8 cellular contexts compared by ENCODE assay signal in the genomic region with DNA sequence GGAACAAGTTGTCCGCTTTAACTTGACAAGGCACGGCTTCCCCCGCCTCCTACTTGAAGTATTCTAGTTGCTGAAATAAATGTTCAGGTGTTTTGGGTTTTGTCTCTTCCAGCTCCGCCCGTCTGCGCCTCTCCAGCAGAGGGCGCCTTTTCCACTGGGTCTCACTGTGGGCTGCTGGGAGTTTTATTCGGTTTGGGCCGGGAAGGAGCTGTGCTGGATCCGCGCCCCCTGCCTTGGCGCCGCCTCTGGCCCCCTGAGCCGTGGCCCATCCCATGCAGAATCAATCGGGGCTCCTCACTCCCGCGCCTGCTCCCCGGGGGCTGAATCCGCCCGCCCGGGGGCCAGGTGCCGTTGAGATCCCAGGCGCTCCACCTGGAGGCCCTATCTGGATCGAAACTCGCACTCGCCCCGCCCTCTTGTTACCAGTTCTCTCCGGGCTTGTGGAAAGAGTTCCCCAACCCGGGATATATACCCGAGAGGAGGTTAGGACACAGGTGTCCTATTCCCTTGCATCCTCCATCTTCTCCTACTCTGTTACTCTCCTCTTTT. TPM values are rescaled to one million over a fixed set of nuclear protein-coding genes. Genes with fewer than 3 reads are reported as not detected.
DNase-seq lines count a peak whose midpoint lies in the region; ATAC-seq and TF ChIP-seq lines count a peak whose summit lies in the region.

No MANE protein-coding gene starts in this region.

- no peaks in the 10 kb centered on the region for H4K20me1 ChIP-seq in GM23338 (replicated peaks; ENCODE audit: insufficient read depth)

- H3K4me2 ChIP-seq in GM23338: peak overlapping the region; percentile 53

- no peaks in the 10 kb centered on the region for H3K36me3 Mint-ChIP-seq in GM23338 (ENCODE audit: low read depth)

- peak overlapping the region; percentile 75 for H3K4me3 Mint-ChIP-seq in GM23338

- no peak overlapping the region for H3K9ac ChIP-seq in colonic mucosa (ENCODE audit: low read depth in 2 of 2, low read length in 2 of 2)

- H3K4me3 ChIP-seq in GM23338: peak overlapping the region; percentile 51
- peak overlapping the region; percentile 38 for H3K4me3 ChIP-seq in colonic mucosa
- H3K4me3 ChIP-seq in lower lobe of right lung: peak overlapping the region; percentile 50

- H3K27ac ChIP-seq in GM23338 (ENCODE audit: low read depth): no peak overlapping the region
- no peak overlapping the region for H3K27ac ChIP-seq in colonic mucosa
- H3K27ac ChIP-seq in lower lobe of right lung: no peak overlapping the region

- H3K27me3 Mint-ChIP-seq in GM23338 (ENCODE audit: insufficient read depth, low read depth, poor library complexity): peaks cover 6% of the 10 kb centered on the region

- ATAC-seq in GM23338: peak; percentile 99
- ATAC-seq in activated CD4-positive, CD25-positive, alpha-beta regulatory T cell treated with anti-CD3 and anti-CD28 coated beads, Interleukin-2, amount 50 U/mL, for 24 hours: peak; percentile 53 to 56
- peak; percentile 92 to 95 for ATAC-seq in lower lobe of right lung

- H3K36me3 ChIP-seq in GM23338 (ENCODE audit: insufficient read depth) (no peaks in the 10 kb centered on the region), colonic mucosa (no peaks in the 10 kb centered on the region), lower lobe of right lung (no peaks in the 10 kb centered on the region)

- no peaks in the 10 kb centered on the region for H3K9me3 ChIP-seq in colonic mucosa
- H3K9me3 ChIP-seq in lower lobe of right lung: no peaks in the 10 kb centered on the region

- H3K79me2 ChIP-seq in GM23338 (replicated peaks; ENCODE audit: insufficient read depth): no peaks in the 10 kb centered on the region

- TF ChIP-seq CTCF in GM23338 (conservative IDR thresholded peaks at IDR 0.05; ENCODE audit: low read depth in 2 of 2): peak; percentile 90 to 96
- TF ChIP-seq CTCF in colonic mucosa (IDR thresholded peaks at IDR 0.05): peak; percentile 73
- peak; percentile 72 for TF ChIP-seq CTCF in lower lobe of right lung (IDR thresholded peaks at IDR 0.05)

- no peaks in the 10 kb centered on the region; the same call in 1 of the 2 replicates for H3K9me2 ChIP-seq in GM23338 (ENCODE audit: insufficient read depth)

- H3K27ac Mint-ChIP-seq in GM23338: peak overlapping the region; percentile 80; the same call in 1 of the 2 replicates

- no peaks in the 10 kb centered on the region for H3F3A ChIP-seq in GM23338 (replicated peaks; ENCODE audit: low read depth)

- intact Hi-C loops in colonic mucosa (cut with DNase I): loop anchor here (5.0 kb wide), 2 partner anchors 79 to 259 kb away; no protein-coding TSS in a partner anchor
- intact Hi-C loops in lower lobe of right lung (cut with DNase I): no loop called here

- no peaks in the 10 kb centered on the region for H3K9me3 Mint-ChIP-seq in GM23338

- H3K27me3 ChIP-seq in GM23338 (ENCODE audit: insufficient read depth) (no peaks in the 10 kb centered on the region), colonic mucosa (no peaks in the 10 kb centered on the region), lower lobe of right lung (ENCODE audit: low read depth) (no peaks in the 10 kb centered on the region)

- H3K4me1 ChIP-seq in GM23338 (ENCODE audit: insufficient read depth) (peaks cover 10% of the 10 kb centered on the region), colonic mucosa (no peaks in the 10 kb centered on the region), lower lobe of right lung (no peaks in the 10 kb centered on the region)

- peak; percentile 63 for DNase-seq in DMS153 treated with DMSO at 0.1 percent for 48 hours (lab: John Stamatoyannopoulos, UW; ENCODE audit: unreplicated experiment)
- DNase-seq in GM23338 (ENCODE audit: low spot score): peak; percentile 95
- peak; percentile 64 for DNase-seq in NAMALWA (ENCODE audit: low spot score)
- peak; percentile 75 for DNase-seq in colonic mucosa
- DNase-seq in lower lobe of right lung: peak; percentile 78
- peak; percentile 39 to 53 for DNase-seq in stimulated activated CD8-positive, alpha-beta memory T cell treated with anti-CD3 and anti-CD28 coated beads, Interleukin-2, amount 100 ng/mL, for 48 hours (ENCODE audit: low read depth in 2 of 2)
- DNase-seq in ureter (ENCODE audit: low spot score): no peak

- peaks cover 22% of the 10 kb centered on the region for H3K4me1 Mint-ChIP-seq in GM23338

- peak overlapping the region; percentile 89 for H2AFZ ChIP-seq in GM23338

TF ChIP-seq in GM23338, 12 proteins besides CTCF, POLR2A, EP300 and RAD21:
- TF ChIP-seq, protein P1, sequence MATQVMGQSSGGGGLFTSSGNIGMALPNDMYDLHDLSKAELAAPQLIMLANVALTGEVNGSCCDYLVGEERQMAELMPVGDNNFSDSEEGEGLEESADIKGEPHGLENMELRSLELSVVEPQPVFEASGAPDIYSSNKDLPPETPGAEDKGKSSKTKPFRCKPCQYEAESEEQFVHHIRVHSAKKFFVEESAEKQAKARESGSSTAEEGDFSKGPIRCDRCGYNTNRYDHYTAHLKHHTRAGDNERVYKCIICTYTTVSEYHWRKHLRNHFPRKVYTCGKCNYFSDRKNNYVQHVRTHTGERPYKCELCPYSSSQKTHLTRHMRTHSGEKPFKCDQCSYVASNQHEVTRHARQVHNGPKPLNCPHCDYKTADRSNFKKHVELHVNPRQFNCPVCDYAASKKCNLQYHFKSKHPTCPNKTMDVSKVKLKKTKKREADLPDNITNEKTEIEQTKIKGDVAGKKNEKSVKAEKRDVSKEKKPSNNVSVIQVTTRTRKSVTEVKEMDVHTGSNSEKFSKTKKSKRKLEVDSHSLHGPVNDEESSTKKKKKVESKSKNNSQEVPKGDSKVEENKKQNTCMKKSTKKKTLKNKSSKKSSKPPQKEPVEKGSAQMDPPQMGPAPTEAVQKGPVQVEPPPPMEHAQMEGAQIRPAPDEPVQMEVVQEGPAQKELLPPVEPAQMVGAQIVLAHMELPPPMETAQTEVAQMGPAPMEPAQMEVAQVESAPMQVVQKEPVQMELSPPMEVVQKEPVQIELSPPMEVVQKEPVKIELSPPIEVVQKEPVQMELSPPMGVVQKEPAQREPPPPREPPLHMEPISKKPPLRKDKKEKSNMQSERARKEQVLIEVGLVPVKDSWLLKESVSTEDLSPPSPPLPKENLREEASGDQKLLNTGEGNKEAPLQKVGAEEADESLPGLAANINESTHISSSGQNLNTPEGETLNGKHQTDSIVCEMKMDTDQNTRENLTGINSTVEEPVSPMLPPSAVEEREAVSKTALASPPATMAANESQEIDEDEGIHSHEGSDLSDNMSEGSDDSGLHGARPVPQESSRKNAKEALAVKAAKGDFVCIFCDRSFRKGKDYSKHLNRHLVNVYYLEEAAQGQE (IDR thresholded peaks at IDR 0.05; ENCODE audit: unreplicated experiment): no peak
- TF ChIP-seq, protein P2, sequence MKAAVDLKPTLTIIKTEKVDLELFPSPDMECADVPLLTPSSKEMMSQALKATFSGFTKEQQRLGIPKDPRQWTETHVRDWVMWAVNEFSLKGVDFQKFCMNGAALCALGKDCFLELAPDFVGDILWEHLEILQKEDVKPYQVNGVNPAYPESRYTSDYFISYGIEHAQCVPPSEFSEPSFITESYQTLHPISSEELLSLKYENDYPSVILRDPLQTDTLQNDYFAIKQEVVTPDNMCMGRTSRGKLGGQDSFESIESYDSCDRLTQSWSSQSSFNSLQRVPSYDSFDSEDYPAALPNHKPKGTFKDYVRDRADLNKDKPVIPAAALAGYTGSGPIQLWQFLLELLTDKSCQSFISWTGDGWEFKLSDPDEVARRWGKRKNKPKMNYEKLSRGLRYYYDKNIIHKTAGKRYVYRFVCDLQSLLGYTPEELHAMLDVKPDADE (IDR thresholded peaks at IDR 0.05): no peak
- TF ChIP-seq NANOG (IDR thresholded peaks at IDR 0.05; ENCODE audit: borderline replicate concordance): no peak

RNA-seq across cellular contexts. Expression of a gene that starts 51.0 kb away (rescaled TPM):
- 0.08 and 0.17 TPM in 2 replicates for total RNA-seq in GM23338 (2014; rRNA removed; shearing (Covaris generic))
- polyA plus RNA-seq in GM23338 (2016; fragmentation: Nextera tagmentation; extraction: Ambion mirVana): 0.05 and 0.19 TPM in 2 replicates
- total RNA-seq in colonic mucosa: 1 to 10 TPM; 4.4 to 5.1 TPM
- total RNA-seq in lower lobe of right lung: 46.5 TPM
- 8.2 TPM for total RNA-seq in ureter
